ENCODE assay signal across 7 cellular contexts in the genomic region with DNA sequence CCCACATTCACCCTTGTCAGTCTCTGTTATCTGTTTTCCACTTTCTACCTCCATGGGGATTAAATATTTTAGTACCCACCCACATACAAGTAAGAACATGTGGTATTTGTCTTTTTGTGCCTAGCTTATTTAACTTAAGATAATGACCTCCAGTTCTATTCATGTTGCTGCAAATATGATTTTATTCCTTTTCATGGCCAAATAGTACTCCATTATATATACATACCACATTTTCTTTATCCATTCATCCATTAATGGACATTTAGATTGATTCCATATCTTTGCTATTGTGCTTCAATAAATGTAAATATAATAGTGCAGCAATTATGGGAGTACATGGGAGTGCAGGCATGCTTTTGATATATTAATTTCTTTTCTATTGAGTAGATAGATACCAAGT.
"Had no signal": no experiment of that assay in that cellular context is flagged by ENCODE, and none has a peak within 500 bp of the region (broad histone marks: within the 10 kb centered on the region; RNA-seq: fewer than 3 reads in every experiment).

No MANE protein-coding gene starts in this region.

- DNase-seq: IMR-90, KBM-7, KG1 had no signal

- H3K4me3 ChIP-seq: K562 had no signal

- ATAC-seq: HepG2, K562 had no signal

- H3K4me2 ChIP-seq: KMS-11 had no signal

- H3K27ac ChIP-seq: HL-60, KMS-11 had no signal

- H3K9ac ChIP-seq: KMS-11 had no signal
